29 cellular contexts compared by ENCODE assay signal in the genomic region with DNA sequence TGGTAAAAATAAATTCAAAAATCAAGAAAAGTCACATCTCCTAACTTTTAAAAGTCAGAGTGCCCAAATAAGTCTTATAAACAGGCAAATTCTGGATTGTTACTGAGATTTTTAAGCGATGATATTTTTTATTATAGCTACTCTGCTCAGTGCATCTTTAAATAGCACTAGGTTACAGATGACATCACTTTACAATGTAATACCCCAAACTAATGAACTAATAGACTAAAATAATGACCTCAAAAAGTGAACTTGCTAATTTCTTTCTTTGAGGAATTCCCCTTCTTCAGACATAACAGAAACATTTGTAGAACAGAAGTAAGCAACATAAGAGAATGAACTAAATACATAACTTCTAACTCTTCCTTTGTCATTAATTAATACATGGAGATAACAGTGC. TPM values are rescaled to one million over a fixed set of nuclear protein-coding genes. Genes with fewer than 3 reads are reported as not detected.
"Had no signal": no experiment of that assay in that cellular context is flagged by ENCODE, and none has a peak within 500 bp of the region (broad histone marks: within the 10 kb centered on the region; RNA-seq: fewer than 3 reads in every experiment).

No MANE protein-coding gene starts in this region.

- ATAC-seq: naive thymus-derived CD8-positive, alpha-beta T cell; natural killer cell treated with Interleukin-12 subunit alpha and Interleukin-12 subunit beta and Interleukin-15 and Interleukin-18, amount 100 ng/mL, for 72 hours; pancreas; psoas muscle; right cardiac atrium; right lobe of liver; stimulated activated effector memory CD8-positive, alpha-beta T cell treated with anti-CD3 and anti-CD28 coated beads, Interleukin-12 subunit alpha, Interleukin-12 subunit beta, amount 100 ng/mL, for 72 hours; stimulated activated naive CD8-positive, alpha-beta T cell treated with anti-CD3 and anti-CD28 coated beads, Interleukin-15, amount 100 ng/mL, for 72 hours; stimulated activated naive CD8-positive, alpha-beta T cell treated with anti-CD3 and anti-CD28 coated beads, Interleukin-15, Interleukin-2, amounts not matched to agents 100 U/mL and 50 U/mL, for 24 hours had no signal

- H3K9me3 Mint-ChIP-seq: naive B cell; naive thymus-derived CD8-positive, alpha-beta T cell; natural killer cell treated with Interleukin-12 subunit alpha and Interleukin-12 subunit beta and Interleukin-15 and Interleukin-18, amount 100 ng/mL, for 72 hours; nephron progenitor cell; neural crest cell; stimulated activated effector memory CD8-positive, alpha-beta T cell treated with anti-CD3 and anti-CD28 coated beads, Interleukin-12 subunit alpha, Interleukin-12 subunit beta, amount 100 ng/mL, for 72 hours; stimulated activated naive CD8-positive, alpha-beta T cell treated with anti-CD3 and anti-CD28 coated beads, Interleukin-15, amount 100 ng/mL, for 72 hours had no signal

- H3K27ac Mint-ChIP-seq: naive thymus-derived CD8-positive, alpha-beta T cell; natural killer cell treated with Interleukin-12 subunit alpha and Interleukin-12 subunit beta and Interleukin-15 and Interleukin-18, amount 100 ng/mL, for 72 hours; nephron progenitor cell; stimulated activated effector memory CD8-positive, alpha-beta T cell treated with anti-CD3 and anti-CD28 coated beads, Interleukin-12 subunit alpha, Interleukin-12 subunit beta, amount 100 ng/mL, for 72 hours; stimulated activated naive CD8-positive, alpha-beta T cell treated with anti-CD3 and anti-CD28 coated beads, Interleukin-15, amount 100 ng/mL, for 72 hours had no signal

- DNase-seq: naive B cell; naive thymus-derived CD8-positive, alpha-beta T cell; nephron progenitor cell; nucleus accumbens; pancreas; psoas muscle; right cardiac atrium; right lobe of liver; sigmoid colon; small intestine; stimulated activated CD4-positive, alpha-beta T cell treated with anti-CD3 and anti-CD28 coated beads, Interleukin-15, amount 100 ng/mL, for 24 hours; stimulated activated CD4-positive, alpha-beta T cell treated with anti-CD3 and anti-CD28 coated beads, Interleukin-2, amount 100 ng/mL, for 24 hours; stimulated activated CD4-positive, alpha-beta T cell treated with anti-CD3 and anti-CD28 coated beads, Interleukin-2, amount 100 ng/mL, for 48 hours; stimulated activated CD4-positive, alpha-beta T cell treated with anti-CD3 and anti-CD28 coated beads, Interleukin-4, amount 100 ng/mL, for 24 hours; stimulated activated naive CD4-positive, alpha-beta T cell; stimulated activated naive CD8-positive, alpha-beta T cell treated with anti-CD3 and anti-CD28 coated beads, Interleukin-15, amount 100 ng/mL, for 72 hours; stimulated activated naive CD8-positive, alpha-beta T cell treated with anti-CD3 and anti-CD28 coated beads, Interleukin-15, Interleukin-2, amounts not matched to agents 100 U/mL and 50 U/mL, for 24 hours; substantia nigra; testis; tibial artery; transverse colon; upper lobe of left lung; uterus had no signal

- H3K27me3 Mint-ChIP-seq: naive B cell; naive thymus-derived CD8-positive, alpha-beta T cell; natural killer cell treated with Interleukin-12 subunit alpha and Interleukin-12 subunit beta and Interleukin-15 and Interleukin-18, amount 100 ng/mL, for 72 hours; stimulated activated naive CD8-positive, alpha-beta T cell treated with anti-CD3 and anti-CD28 coated beads, Interleukin-15, amount 100 ng/mL, for 72 hours had no signal

- H3K4me1 Mint-ChIP-seq: nephron progenitor cell; neural crest cell; stimulated activated effector memory CD8-positive, alpha-beta T cell treated with anti-CD3 and anti-CD28 coated beads, Interleukin-12 subunit alpha, Interleukin-12 subunit beta, amount 100 ng/mL, for 72 hours had no signal

- H3K4me3 Mint-ChIP-seq: naive B cell; naive thymus-derived CD8-positive, alpha-beta T cell; natural killer cell treated with Interleukin-12 subunit alpha and Interleukin-12 subunit beta and Interleukin-15 and Interleukin-18, amount 100 ng/mL, for 72 hours; nephron progenitor cell; neural crest cell; stimulated activated effector memory CD8-positive, alpha-beta T cell treated with anti-CD3 and anti-CD28 coated beads, Interleukin-12 subunit alpha, Interleukin-12 subunit beta, amount 100 ng/mL, for 72 hours; stimulated activated naive CD8-positive, alpha-beta T cell treated with anti-CD3 and anti-CD28 coated beads, Interleukin-15, amount 100 ng/mL, for 72 hours had no signal

- H3K36me3 ChIP-seq: uterus had no signal

- H3K4me3 ChIP-seq: pancreas, psoas muscle, right lobe of liver, sigmoid colon, suprapubic skin, testis, tibial artery, transverse colon, upper lobe of left lung, uterus had no signal

- H3K9me3 ChIP-seq: neutrophil, pancreas, psoas muscle, right lobe of liver, sigmoid colon, suprapubic skin, testis, tibial artery, transverse colon, upper lobe of left lung, uterus had no signal

- H3K27ac ChIP-seq: neutrophil, pancreas, psoas muscle, right lobe of liver, sigmoid colon, suprapubic skin, testis, tibial artery, transverse colon, upper lobe of left lung, uterus had no signal

- H3K27me3 ChIP-seq: neutrophil, pancreas, right lobe of liver, sigmoid colon, suprapubic skin, testis, tibial artery, transverse colon, upper lobe of left lung, uterus had no signal

- H3K4me1 ChIP-seq: pancreas, psoas muscle, right lobe of liver, sigmoid colon, suprapubic skin, testis, tibial artery, transverse colon, upper lobe of left lung, uterus had no signal

RNA-seq across cellular contexts. Expression of gene ACTA1, which starts 33.0 kb away (rescaled TPM):
- total RNA-seq: natural killer cell treated with Interleukin-12 subunit alpha and Interleukin-12 subunit beta and Interleukin-15 and Interleukin-18, amount 100 ng/mL, for 72 hours; osteocyte had no signal
- polyA plus RNA-seq: naive thymus-derived CD8-positive, alpha-beta T cell had no signal
